ENCODE assay signal across 1 cellular context in the genomic region with DNA sequence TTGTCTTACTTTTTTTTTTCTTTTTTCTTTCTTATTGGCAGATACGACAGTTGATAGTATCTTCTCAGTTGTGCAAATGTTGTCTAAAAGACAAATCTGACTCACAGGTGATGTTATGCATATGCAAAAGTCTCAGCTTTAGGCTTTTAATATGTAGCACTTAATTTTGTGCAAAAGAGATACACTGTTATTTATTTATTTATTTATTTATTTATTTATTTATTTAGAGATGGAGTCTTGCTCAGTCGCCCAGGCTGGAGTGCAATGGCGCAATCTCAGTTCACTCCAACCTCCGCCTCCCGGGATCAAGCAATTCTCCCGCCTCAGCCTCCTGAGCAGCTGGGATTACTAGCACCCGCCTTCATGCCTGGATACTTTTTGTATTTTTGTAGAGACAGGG.
TF ChIP-seq lines count a peak whose summit lies in the region.

No MANE protein-coding gene starts in this region.

TF ChIP-seq in HEK293, 187 proteins besides CTCF, POLR2A, EP300 and RAD21 (continued from another document):
- TF ChIP-seq, protein P1, sequence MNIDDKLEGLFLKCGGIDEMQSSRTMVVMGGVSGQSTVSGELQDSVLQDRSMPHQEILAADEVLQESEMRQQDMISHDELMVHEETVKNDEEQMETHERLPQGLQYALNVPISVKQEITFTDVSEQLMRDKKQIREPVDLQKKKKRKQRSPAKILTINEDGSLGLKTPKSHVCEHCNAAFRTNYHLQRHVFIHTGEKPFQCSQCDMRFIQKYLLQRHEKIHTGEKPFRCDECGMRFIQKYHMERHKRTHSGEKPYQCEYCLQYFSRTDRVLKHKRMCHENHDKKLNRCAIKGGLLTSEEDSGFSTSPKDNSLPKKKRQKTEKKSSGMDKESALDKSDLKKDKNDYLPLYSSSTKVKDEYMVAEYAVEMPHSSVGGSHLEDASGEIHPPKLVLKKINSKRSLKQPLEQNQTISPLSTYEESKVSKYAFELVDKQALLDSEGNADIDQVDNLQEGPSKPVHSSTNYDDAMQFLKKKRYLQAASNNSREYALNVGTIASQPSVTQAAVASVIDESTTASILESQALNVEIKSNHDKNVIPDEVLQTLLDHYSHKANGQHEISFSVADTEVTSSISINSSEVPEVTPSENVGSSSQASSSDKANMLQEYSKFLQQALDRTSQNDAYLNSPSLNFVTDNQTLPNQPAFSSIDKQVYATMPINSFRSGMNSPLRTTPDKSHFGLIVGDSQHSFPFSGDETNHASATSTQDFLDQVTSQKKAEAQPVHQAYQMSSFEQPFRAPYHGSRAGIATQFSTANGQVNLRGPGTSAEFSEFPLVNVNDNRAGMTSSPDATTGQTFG (tag by site-specific recombination; IDR thresholded peaks at IDR 0.05; ENCODE audit: borderline replicate concordance): no peak
- TF ChIP-seq ZNF274 (IDR thresholded peaks at IDR 0.05; ENCODE audit: low read length) (no peak), ZNF274 (tag by site-specific recombination; IDR thresholded peaks at IDR 0.05; ENCODE audit: borderline replicate concordance) (no peak), ZNF391 (tag by site-specific recombination; IDR thresholded peaks at IDR 0.05; ENCODE audit: borderline replicate concordance, low read depth) (no peak), ZNF426 (tag by site-specific recombination; IDR thresholded peaks at IDR 0.05) (peak; percentile 62), ZNF404 (tag by site-specific recombination; IDR thresholded peaks at IDR 0.05) (no peak), ZNF555 (tag by site-specific recombination; conservative IDR thresholded peaks at IDR 0.05) (peak; percentile 36), ZNF292 (tag by site-specific recombination; IDR thresholded peaks at IDR 0.05; ENCODE audit: borderline replicate concordance, low read depth) (0 out of 2 replicates have a peak, but pooled peaks have one; percentile 39), ZNF791 (tag by site-specific recombination; IDR thresholded peaks at IDR 0.05) (no peak), ZBTB8A (tag by site-specific recombination; IDR thresholded peaks at IDR 0.05) (peak; percentile 23; the same call in 1 of the 2 replicates), ZNF707 (tag by site-specific recombination; IDR thresholded peaks at IDR 0.05) (no peak), ZNF266 (tag by site-specific recombination; IDR thresholded peaks at IDR 0.05; ENCODE audit: low read depth) (0 out of 2 replicates have a peak, but pooled peaks have one; percentile 9), ZNF777 (tag by site-specific recombination; IDR thresholded peaks at IDR 0.05; ENCODE audit: borderline replicate concordance) (no peak), ZNF623 (tag by site-specific recombination; IDR thresholded peaks at IDR 0.05) (peak; percentile 37; the same call in 1 of the 2 replicates), ZNF169 (tag by site-specific recombination; IDR thresholded peaks at IDR 0.05) (no peak), ZBTB48 (tag by site-specific recombination; IDR thresholded peaks at IDR 0.05) (no peak)
- TF ChIP-seq, protein P2, sequence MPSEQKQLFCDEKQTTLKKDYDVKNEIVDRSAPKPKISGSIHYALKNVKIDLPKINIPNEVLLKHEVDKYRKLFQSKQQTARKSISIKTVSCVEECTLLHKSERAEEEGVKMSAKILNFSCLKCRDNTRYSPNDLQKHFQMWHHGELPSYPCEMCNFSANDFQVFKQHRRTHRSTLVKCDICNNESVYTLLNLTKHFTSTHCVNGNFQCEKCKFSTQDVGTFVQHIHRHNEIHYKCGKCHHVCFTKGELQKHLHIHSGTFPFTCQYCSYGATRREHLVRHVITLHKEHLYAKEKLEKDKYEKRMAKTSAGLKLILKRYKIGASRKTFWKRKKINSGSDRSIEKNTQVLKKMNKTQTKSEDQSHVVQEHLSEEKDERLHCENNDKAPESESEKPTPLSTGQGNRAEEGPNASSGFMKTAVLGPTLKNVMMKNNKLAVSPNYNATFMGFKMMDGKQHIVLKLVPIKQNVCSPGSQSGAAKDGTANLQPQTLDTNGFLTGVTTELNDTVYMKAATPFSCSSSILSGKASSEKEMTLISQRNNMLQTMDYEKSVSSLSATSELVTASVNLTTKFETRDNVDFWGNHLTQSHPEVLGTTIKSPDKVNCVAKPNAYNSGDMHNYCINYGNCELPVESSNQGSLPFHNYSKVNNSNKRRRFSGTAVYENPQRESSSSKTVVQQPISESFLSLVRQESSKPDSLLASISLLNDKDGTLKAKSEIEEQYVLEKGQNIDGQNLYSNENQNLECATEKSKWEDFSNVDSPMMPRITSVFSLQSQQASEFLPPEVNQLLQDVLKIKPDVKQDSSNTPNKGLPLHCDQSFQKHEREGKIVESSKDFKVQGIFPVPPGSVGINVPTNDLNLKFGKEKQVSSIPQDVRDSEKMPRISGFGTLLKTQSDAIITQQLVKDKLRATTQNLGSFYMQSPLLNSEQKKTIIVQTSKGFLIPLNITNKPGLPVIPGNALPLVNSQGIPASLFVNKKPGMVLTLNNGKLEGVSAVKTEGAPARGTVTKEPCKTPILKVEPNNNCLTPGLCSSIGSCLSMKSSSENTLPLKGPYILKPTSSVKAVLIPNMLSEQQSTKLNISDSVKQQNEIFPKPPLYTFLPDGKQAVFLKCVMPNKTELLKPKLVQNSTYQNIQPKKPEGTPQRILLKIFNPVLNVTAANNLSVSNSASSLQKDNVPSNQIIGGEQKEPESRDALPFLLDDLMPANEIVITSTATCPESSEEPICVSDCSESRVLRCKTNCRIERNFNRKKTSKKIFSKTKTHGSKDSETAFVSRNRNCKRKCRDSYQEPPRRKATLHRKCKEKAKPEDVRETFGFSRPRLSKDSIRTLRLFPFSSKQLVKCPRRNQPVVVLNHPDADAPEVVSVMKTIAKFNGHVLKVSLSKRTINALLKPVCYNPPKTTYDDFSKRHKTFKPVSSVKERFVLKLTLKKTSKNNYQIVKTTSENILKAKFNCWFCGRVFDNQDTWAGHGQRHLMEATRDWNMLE (tag by site-specific recombination; conservative IDR thresholded peaks at IDR 0.05; ENCODE audit: low read depth): peak; percentile 68
- TF ChIP-seq, protein P3, sequence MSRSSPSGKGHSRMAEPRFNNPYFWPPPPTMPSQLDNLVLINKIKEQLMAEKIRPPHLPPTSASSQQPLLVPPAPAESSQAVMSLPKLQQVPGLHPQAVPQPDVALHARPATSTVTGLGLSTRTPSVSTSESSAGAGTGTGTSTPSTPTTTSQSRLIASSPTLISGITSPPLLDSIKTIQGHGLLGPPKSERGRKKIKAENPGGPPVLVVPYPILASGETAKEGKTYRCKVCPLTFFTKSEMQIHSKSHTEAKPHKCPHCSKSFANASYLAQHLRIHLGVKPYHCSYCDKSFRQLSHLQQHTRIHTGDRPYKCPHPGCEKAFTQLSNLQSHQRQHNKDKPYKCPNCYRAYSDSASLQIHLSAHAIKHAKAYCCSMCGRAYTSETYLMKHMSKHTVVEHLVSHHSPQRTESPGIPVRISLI (tag by site-specific recombination; IDR thresholded peaks at IDR 0.05): no peak
- TF ChIP-seq, protein P4, sequence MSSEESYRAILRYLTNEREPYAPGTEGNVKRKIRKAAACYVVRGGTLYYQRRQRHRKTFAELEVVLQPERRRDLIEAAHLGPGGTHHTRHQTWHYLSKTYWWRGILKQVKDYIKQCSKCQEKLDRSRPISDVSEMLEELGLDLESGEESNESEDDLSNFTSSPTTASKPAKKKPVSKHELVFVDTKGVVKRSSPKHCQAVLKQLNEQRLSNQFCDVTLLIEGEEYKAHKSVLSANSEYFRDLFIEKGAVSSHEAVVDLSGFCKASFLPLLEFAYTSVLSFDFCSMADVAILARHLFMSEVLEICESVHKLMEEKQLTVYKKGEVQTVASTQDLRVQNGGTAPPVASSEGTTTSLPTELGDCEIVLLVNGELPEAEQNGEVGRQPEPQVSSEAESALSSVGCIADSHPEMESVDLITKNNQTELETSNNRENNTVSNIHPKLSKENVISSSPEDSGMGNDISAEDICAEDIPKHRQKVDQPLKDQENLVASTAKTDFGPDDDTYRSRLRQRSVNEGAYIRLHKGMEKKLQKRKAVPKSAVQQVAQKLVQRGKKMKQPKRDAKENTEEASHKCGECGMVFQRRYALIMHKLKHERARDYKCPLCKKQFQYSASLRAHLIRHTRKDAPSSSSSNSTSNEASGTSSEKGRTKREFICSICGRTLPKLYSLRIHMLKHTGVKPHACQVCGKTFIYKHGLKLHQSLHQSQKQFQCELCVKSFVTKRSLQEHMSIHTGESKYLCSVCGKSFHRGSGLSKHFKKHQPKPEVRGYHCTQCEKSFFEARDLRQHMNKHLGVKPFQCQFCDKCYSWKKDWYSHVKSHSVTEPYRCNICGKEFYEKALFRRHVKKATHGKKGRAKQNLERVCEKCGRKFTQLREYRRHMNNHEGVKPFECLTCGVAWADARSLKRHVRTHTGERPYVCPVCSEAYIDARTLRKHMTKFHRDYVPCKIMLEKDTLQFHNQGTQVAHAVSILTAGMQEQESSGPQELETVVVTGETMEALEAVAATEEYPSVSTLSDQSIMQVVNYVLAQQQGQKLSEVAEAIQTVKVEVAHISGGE (tag by site-specific recombination; conservative IDR thresholded peaks at IDR 0.05; ENCODE audit: low read depth): peak; percentile 57
- TF ChIP-seq, protein P5, sequence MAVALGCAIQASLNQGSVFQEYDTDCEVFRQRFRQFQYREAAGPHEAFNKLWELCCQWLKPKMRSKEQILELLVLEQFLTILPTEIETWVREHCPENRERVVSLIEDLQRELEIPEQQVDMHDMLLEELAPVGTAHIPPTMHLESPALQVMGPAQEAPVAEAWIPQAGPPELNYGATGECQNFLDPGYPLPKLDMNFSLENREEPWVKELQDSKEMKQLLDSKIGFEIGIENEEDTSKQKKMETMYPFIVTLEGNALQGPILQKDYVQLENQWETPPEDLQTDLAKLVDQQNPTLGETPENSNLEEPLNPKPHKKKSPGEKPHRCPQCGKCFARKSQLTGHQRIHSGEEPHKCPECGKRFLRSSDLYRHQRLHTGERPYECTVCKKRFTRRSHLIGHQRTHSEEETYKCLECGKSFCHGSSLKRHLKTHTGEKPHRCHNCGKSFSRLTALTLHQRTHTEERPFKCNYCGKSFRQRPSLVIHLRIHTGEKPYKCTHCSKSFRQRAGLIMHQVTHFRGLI (tag by site-specific recombination; IDR thresholded peaks at IDR 0.05): no peak
- TF ChIP-seq, protein P6, sequence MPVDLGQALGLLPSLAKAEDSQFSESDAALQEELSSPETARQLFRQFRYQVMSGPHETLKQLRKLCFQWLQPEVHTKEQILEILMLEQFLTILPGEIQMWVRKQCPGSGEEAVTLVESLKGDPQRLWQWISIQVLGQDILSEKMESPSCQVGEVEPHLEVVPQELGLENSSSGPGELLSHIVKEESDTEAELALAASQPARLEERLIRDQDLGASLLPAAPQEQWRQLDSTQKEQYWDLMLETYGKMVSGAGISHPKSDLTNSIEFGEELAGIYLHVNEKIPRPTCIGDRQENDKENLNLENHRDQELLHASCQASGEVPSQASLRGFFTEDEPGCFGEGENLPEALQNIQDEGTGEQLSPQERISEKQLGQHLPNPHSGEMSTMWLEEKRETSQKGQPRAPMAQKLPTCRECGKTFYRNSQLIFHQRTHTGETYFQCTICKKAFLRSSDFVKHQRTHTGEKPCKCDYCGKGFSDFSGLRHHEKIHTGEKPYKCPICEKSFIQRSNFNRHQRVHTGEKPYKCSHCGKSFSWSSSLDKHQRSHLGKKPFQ (tag by site-specific recombination; IDR thresholded peaks at IDR 0.05): no peak
